Comparison of ENCODE assay signal across 1 cellular context in the genomic region with DNA sequence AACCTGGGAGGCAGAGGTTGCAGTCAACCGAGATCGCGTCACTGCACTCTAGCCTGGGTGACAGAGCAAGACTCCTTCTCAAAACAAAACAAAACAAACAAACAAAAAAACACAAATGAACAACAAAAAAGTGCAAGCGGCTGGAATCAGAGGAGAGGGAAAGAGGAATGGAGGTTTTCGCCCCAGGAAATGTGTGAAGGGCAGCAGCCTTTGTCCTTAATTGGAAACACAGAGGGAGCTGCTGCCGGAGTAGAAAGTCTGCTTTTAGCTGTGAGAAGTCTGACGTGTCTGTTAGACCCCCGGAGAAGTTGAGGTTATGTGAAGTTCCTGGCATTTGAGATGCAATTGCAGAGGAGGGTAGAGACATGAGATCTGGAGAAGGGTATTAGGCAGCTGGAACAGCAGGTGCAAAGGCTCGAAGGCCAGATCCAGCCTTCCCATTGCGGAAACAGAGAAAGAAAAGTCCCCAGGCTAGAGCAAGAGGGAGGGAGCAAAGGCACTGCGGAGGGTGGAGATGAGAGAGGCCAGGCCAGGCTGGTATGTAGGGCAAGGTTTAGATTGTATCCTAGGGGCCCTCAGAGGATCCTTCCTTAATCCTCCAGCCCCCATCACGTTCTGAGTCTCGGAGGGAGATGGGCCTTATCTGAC.
TF ChIP-seq lines count a peak whose summit lies in the region.

No MANE protein-coding gene starts in this region.

TF ChIP-seq in HEK293T, 16 proteins besides CTCF, POLR2A, EP300 and RAD21 (continued from another document):
- TF ChIP-seq HDGF (IDR thresholded peaks at IDR 0.05; ENCODE audit: borderline replicate concordance), result no peak
TF ChIP-seq in HEK293T: peak in this region for 0.
